ENCODE assay signal across 9 cellular contexts in genomic region chr20:34891166-34892062, GRCh38. TPM values are rescaled to one million over a fixed set of nuclear protein-coding genes. Genes with fewer than 3 reads are reported as not detected.
DNase-seq lines count a peak whose midpoint lies in the region; ATAC-seq, FAIRE-seq and TF ChIP-seq lines count a peak whose summit lies in the region.
"Had no signal": no experiment of that assay in that cellular context is flagged by ENCODE, and none has a peak within 500 bp of the region (broad histone marks: within the 10 kb centered on the region; RNA-seq: fewer than 3 reads in every experiment).

No MANE protein-coding gene starts in this region.

- no peak for DNase-seq in left ventricle myocardium inferior
- DNase-seq in cardiac septum (ENCODE audit: low spot score), result no peak
- DNase-seq in SW480 (ENCODE audit: low spot score), result peak; percentile 39
- DNase-seq in thoracic aorta (ENCODE audit: low spot score), result no peak
- no peak for DNase-seq in D721Med (ENCODE audit: insufficient read length, low spot score)
- DNase-seq in substantia nigra (lab: John Stamatoyannopoulos, UW), result no peak
- DNase-seq: Calu3 had no signal

- H3K4me1 ChIP-seq in left ventricle myocardium inferior, result peaks cover 75% of the 10 kb centered on the region
- H3K4me1 ChIP-seq in thoracic aorta (ENCODE audit: control insufficient read depth in 1 of 2, low read depth in 2 of 2), result peaks cover 42 to 56% of the 10 kb centered on the region in 2 donors

- ATAC-seq in esophagus mucosa (peak; percentile 89), thoracic aorta (ENCODE audit: insufficient number of reproducible peaks, low FRiP score, low read depth) (peak; percentile 64), HG02970 (IDR thresholded peaks at IDR 0.05; ENCODE audit: low FRiP score, unreplicated experiment) (no peak)

- no peaks in the 10 kb centered on the region for H3K27me3 ChIP-seq in left ventricle myocardium inferior (ENCODE audit: low read depth)
- H3K27me3 ChIP-seq in thoracic aorta (replicated peaks; ENCODE audit: insufficient read depth), result no peaks in the 10 kb centered on the region

- H3K9me3 ChIP-seq in left ventricle myocardium inferior (replicated peaks) (no peaks in the 10 kb centered on the region), thoracic aorta (peaks cover 4% of the 10 kb centered on the region)

- H3K4me3 ChIP-seq in left ventricle myocardium inferior, result no peak overlapping the region
- no peak overlapping the region for H3K4me3 ChIP-seq in thoracic aorta

- intact Hi-C loops in left ventricle myocardium inferior (cut with micrococcal nuclease) (no loop called here), cardiac septum (cut with DNase I) (no loop called here)

- peak overlapping the region; percentile 6 for H3K27ac ChIP-seq in left ventricle myocardium inferior (replicated peaks)
- H3K27ac ChIP-seq in thoracic aorta, result peak overlapping the region; percentile 5 to 50
- no peak overlapping the region for H3K27ac ChIP-seq in substantia nigra (ENCODE audit: low read depth, low read length, poor library complexity, severe bottlenecking)

- TF ChIP-seq CTCF in left ventricle myocardium inferior (IDR thresholded peaks at IDR 0.05; ENCODE audit: borderline replicate concordance), result no peak
- TF ChIP-seq CTCF in thoracic aorta (IDR thresholded peaks at IDR 0.05), result no peak
- no peak for TF ChIP-seq CTCF in D721Med (IDR thresholded peaks at IDR 0.05; ENCODE audit: insufficient read depth, missing control alignments)

- FAIRE-seq in D721Med (lab: Jason Lieb, UNC), result no peak

- H3K36me3 ChIP-seq in left ventricle myocardium inferior (no peaks in the 10 kb centered on the region), thoracic aorta (no peaks in the 10 kb centered on the region)

RNA-seq across cellular contexts. Expression of gene ACSS2, which starts 15.0 kb away (rescaled TPM):
- total RNA-seq in left ventricle myocardium inferior (101 TPM), cardiac septum (73.8 TPM), esophagus mucosa (83.1 TPM), thoracic aorta (10 to 100 TPM; 65.9 to 95.4 TPM)

RNA-seq across cellular contexts. Expression of gene GGT7, which starts 18.8 kb away (rescaled TPM):
- total RNA-seq in left ventricle myocardium inferior (21.6 TPM), cardiac septum (20.1 TPM), esophagus mucosa (5.1 TPM), thoracic aorta (10 to 100 TPM; 22.2 to 41.4 TPM)
